Comparison of ENCODE assay signal across 8 cellular contexts in genomic region chr2:165239230-165239629, GRCh38. TPM values are rescaled to one million over a fixed set of nuclear protein-coding genes. Genes with fewer than 3 reads are reported as not detected.
DNase-seq lines count a peak whose midpoint lies in the region; ATAC-seq and TF ChIP-seq lines count a peak whose summit lies in the region.

Gene SCN2A, plus strand, starts transcription at chr2:165239414. Its CDS starts 56,410 bp downstream, at chr2:165295824.

- in situ Hi-C loops in GM23248 (cut with MboI), result no loop called here

- H3F3A ChIP-seq in GM23248 (ENCODE audit: insufficient read depth), result no peaks in the 10 kb centered on the region

- H3K4me1 ChIP-seq in GM23248 (ENCODE audit: insufficient read depth), result no peaks in the 10 kb centered on the region
- no peaks in the 10 kb centered on the region for H3K4me1 ChIP-seq in thoracic aorta (ENCODE audit: control insufficient read depth in 1 of 2, low read depth in 2 of 2)

- H3K36me3 ChIP-seq in GM23248 (ENCODE audit: low read depth) (no peaks in the 10 kb centered on the region), thoracic aorta (no peaks in the 10 kb centered on the region)

- WGBS in GM23248 (ENCODE audit: low coverage in 1 of 2, low lambda C conversion rate in 2 of 2, missing lambda C conversion rate in 2 of 2), 2 experiments, result 14 to 19% methylated on average over 3 of the region's 3 CpGs

- TF ChIP-seq CTCF in thoracic aorta (IDR thresholded peaks at IDR 0.05), result peak; percentile 47

- H3K27ac ChIP-seq in GM23248 (no peak within 1 kb of the TSS), thoracic aorta (no peak within 1 kb of the TSS)

- DNase-seq in EH (ENCODE audit: low read depth) (peak; percentile 51), GM23248 (peak; percentile 67), NCI-H1105 treated with DMSO at 0.1 percent for 48 hours (lab: John Stamatoyannopoulos, UW) (peak; percentile 86), amniotic epithelial cell (ENCODE audit: low read depth) (peak; percentile 64), iPS DF 19.7 (ENCODE audit: low read depth, low spot score) (peak; percentile 5), thoracic aorta (ENCODE audit: low spot score) (no peak), epidermal melanocyte (ENCODE audit: insufficient read length, low spot score) (no peak), activated T-cell treated with anti-CD3 and anti-CD28 coated beads for 4 hours (no peak)

- H3K79me2 ChIP-seq in GM23248 (ENCODE audit: insufficient read depth), result no peaks in the 10 kb centered on the region

- no peaks in the 10 kb centered on the region for H4K20me1 ChIP-seq in GM23248 (ENCODE audit: insufficient read depth)

- no peak within 1 kb of the TSS for H2AFZ ChIP-seq in GM23248

- no peak for ATAC-seq in thoracic aorta (ENCODE audit: insufficient number of reproducible peaks, low FRiP score, low read depth)

- H3K9me2 ChIP-seq in GM23248 (ENCODE audit: insufficient read depth), result no peaks in the 10 kb centered on the region

- no peak within 1 kb of the TSS for H3K9ac ChIP-seq in GM23248

- H3K4me2 ChIP-seq in GM23248 (ENCODE audit: unreplicated experiment), result no peak within 1 kb of the TSS

- no peaks in the 10 kb centered on the region for H3K27me3 ChIP-seq in GM23248 (replicated peaks; ENCODE audit: insufficient read depth)
- H3K27me3 ChIP-seq in thoracic aorta (replicated peaks; ENCODE audit: insufficient read depth), result no peaks in the 10 kb centered on the region

- H3K9me3 ChIP-seq in GM23248 (ENCODE audit: low read depth) (no peaks in the 10 kb centered on the region), thoracic aorta (no peaks in the 10 kb centered on the region)

- no peak within 1 kb of the TSS for H3K4me3 ChIP-seq in GM23248
- H3K4me3 ChIP-seq in thoracic aorta, result no peak within 1 kb of the TSS

RNA-seq across cellular contexts. Expression of gene SCN2A, which starts in this region (rescaled TPM):
- 1.1 and 2.2 TPM in 2 replicates for total RNA-seq in GM23248 (2014; rRNA removed; shearing (Covaris generic))
- polyA plus RNA-seq in GM23248 (2016; fragmentation: Nextera tagmentation; extraction: Ambion mirVana), result 1.6 and 1.8 TPM in 2 replicates
- total RNA-seq in thoracic aorta, result 1 to 10 TPM in 1 of 2 donors, not detected in 1; 1.8 TPM

Comparison
In these comparisons a context has a peak if more than half of its experiments do, and no peak if none do; other contexts are left out.
1. DNase-seq: peak in EH (single experiment), GM23248 (single experiment), NCI-H1105 treated with DMSO at 0.1 percent for 48 hours (single experiment), amniotic epithelial cell (single experiment) and iPS DF 19.7 (single experiment); none in thoracic aorta (single experiment), epidermal melanocyte (single experiment) and activated T-cell treated with anti-CD3 and anti-CD28 coated beads for 4 hours (single experiment).